9 cellular contexts compared by ENCODE assay signal in genomic region chr15:41944313-41944940, GRCh38. TPM values are rescaled to one million over a fixed set of nuclear protein-coding genes. Genes with fewer than 3 reads are reported as not detected.
DNase-seq lines count a peak whose midpoint lies in the region; ATAC-seq and TF ChIP-seq lines count a peak whose summit lies in the region.
"Had no signal": no experiment of that assay in that cellular context is flagged by ENCODE, and none has a peak within 500 bp of the region (broad histone marks: within the 10 kb centered on the region; RNA-seq: fewer than 3 reads in every experiment).

No MANE protein-coding gene starts in this region.

- no TSS peak for BruUV-seq in A673 (replicated peaks; lab: Mats Ljungman, UMichigan)

- H3K9me3 ChIP-seq in A673 (ENCODE audit: low read depth, low read length, poor library complexity, severe bottlenecking) (no peaks in the 10 kb centered on the region), muscle layer of duodenum (ENCODE audit: control insufficient read depth in 1 of 2, low read length in 2 of 2) (no peaks in the 10 kb centered on the region)
- H3K9me3 ChIP-seq: BLaER1 treated with 17β-estradiol and CSF1 and Interleukin-3, amounts not matched to agents 10 nM and 100 nM had no signal

- H3K27ac ChIP-seq in A673 (ENCODE audit: low read depth, low read length, poor library complexity, severe bottlenecking) (peak overlapping the region; percentile 64), muscle layer of duodenum (ENCODE audit: low read length) (peak overlapping the region; percentile 58)
- H3K27ac ChIP-seq: BLaER1 treated with 17β-estradiol and CSF1 and Interleukin-3, amounts not matched to agents 10 nM and 100 nM had no signal

- H3K4me3 ChIP-seq in A673 (ENCODE audit: low read depth, low read length, poor library complexity, severe bottlenecking) (no peak overlapping the region), muscle layer of duodenum (ENCODE audit: low read depth in 1 of 2, low read length in 2 of 2) (peak overlapping the region in 1 of 2 donors; percentile 4)
- H3K4me3 ChIP-seq: BLaER1 treated with 17β-estradiol and CSF1 and Interleukin-3, amounts not matched to agents 10 nM and 100 nM had no signal

- POLR2A ChIA-PET in A673 (lab: Charles Lee; ENCODE audit: low non-redundant PET): no interaction called here

- TF ChIP-seq CTCF in A673 (conservative IDR thresholded peaks at IDR 0.05; ENCODE audit: low read depth, low read length): no peak

- ATAC-seq in HG03521 (IDR thresholded peaks at IDR 0.05; ENCODE audit: unreplicated experiment) (no peak), GM18511 (IDR thresholded peaks at IDR 0.05; ENCODE audit: unreplicated experiment) (no peak)

- H3K27me3 ChIP-seq in A673 (replicated peaks; ENCODE audit: insufficient read depth, low read depth, low read length, poor library complexity): no peaks in the 10 kb centered on the region
- H3K27me3 ChIP-seq in muscle layer of duodenum (ENCODE audit: low read depth, low read length): no peaks in the 10 kb centered on the region
- H3K27me3 ChIP-seq: BLaER1 treated with 17β-estradiol and CSF1 and Interleukin-3, amounts not matched to agents 10 nM and 100 nM had no signal

- DNase-seq in A673 (ENCODE audit: low spot score) (peak; percentile 67), NCI-H460 (ENCODE audit: extremely low read depth, low read depth) (peak; percentile 60), epidermal melanocyte (ENCODE audit: insufficient read length, low spot score) (peak; percentile 63), inferior parietal cortex (ENCODE audit: extremely low spot score) (no peak), NCI-H510A (lab: John Stamatoyannopoulos, UW) (no peak)

- H3K36me3 ChIP-seq in A673 (ENCODE audit: insufficient read depth, low read length, poor library complexity, severe bottlenecking) (no peaks in the 10 kb centered on the region), muscle layer of duodenum (ENCODE audit: control insufficient read depth in 1 of 2, insufficient read depth in 2 of 2, low read length in 2 of 2) (peaks cover 4 to 9% of the 10 kb centered on the region in 2 donors)

- CTCF ChIA-PET in A673 (lab: Charles Lee): no interaction called here

- intact Hi-C loops in A673 (cut with micrococcal nuclease; ENCODE audit: unreplicated experiment): no loop called here

- H3K4me1 ChIP-seq in A673 (ENCODE audit: insufficient read depth, low read length, poor library complexity, severe bottlenecking) (peaks cover 13% of the 10 kb centered on the region), muscle layer of duodenum (ENCODE audit: control insufficient read depth in 1 of 2, insufficient read depth in 2 of 2, low read length in 2 of 2) (peaks cover 3 to 12% of the 10 kb centered on the region in 2 donors)

RNA-seq across cellular contexts. Expression of gene EHD4, which starts 27.9 kb away (rescaled TPM):
- 27.3 and 29.4 TPM in 2 replicates for total RNA-seq in A673 (2021)
- total RNA-seq in NCI-H460 (2014; rRNA removed; shearing (Covaris generic)): 6.7 and 7.4 TPM in 2 replicates
- polyA plus RNA-seq in NCI-H460 (2014; cell fraction: nucleus; rRNA removed): 6.4 and 7.4 TPM in 2 replicates

RNA-seq across cellular contexts. Expression of gene SPTBN5, which starts 50.6 kb away (rescaled TPM):
- total RNA-seq in A673 (2021): 2.4 and 3.2 TPM in 2 replicates
- total RNA-seq in NCI-H460 (2014; rRNA removed; shearing (Covaris generic)): 0.06 and 0.10 TPM in 2 replicates
- 0.57 and 0.98 TPM in 2 replicates for polyA plus RNA-seq in NCI-H460 (2014; cell fraction: nucleus; rRNA removed)

Comparison
In these comparisons a context has a peak if more than half of its experiments do, and no peak if none do; other contexts are left out.
1. DNase-seq: peak in A673 (single experiment), NCI-H460 (single experiment) and epidermal melanocyte (single experiment); none in inferior parietal cortex (single experiment) and NCI-H510A (single experiment).